In the genomic region with DNA sequence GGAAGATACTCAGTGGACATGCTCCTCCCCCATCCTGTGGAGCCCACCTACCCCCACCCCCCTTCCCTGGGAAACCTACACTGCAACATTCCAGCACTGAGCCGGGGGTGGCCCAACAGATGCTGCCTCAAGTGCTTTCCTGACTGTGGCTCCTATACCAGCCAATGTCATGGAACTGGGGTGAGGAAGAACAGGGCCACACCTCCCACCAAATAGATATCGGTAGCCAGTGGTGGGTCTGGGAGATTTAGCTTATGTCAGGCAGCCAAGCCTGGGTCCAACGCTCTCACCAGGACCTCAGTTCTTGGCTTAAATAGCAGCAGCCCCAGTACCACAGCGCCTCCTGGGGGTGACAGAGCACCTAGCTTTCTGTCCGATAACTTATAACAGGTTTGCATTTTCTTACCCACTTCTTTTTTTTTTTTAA, we compare ENCODE assay signal across 9 cellular contexts. TPM values are rescaled to one million over a fixed set of nuclear protein-coding genes. Genes with fewer than 3 reads are reported as not detected.
DNase-seq lines count a peak whose midpoint lies in the region; ATAC-seq and TF ChIP-seq lines count a peak whose summit lies in the region.
"Had no signal": no experiment of that assay in that cellular context is flagged by ENCODE, and none has a peak within 500 bp of the region (broad histone marks: within the 10 kb centered on the region; RNA-seq: fewer than 3 reads in every experiment).

No MANE protein-coding gene starts in this region.

- CTCF ChIA-PET in Caco-2 (lab: Charles Lee) = interaction anchor here (0.9 to 1.0 kb wide), 2 partner anchors 69 to 321 kb away, joined by 3 to 5 read pairs; no protein-coding TSS in a partner anchor

- no peaks in the 10 kb centered on the region for H3K9me3 ChIP-seq in Caco-2
- H3K9me3 ChIP-seq: neutrophil had no signal

- no peak overlapping the region for H3K4me3 Mint-ChIP-seq in Caco-2 (ENCODE audit: unreplicated experiment)
- H3K4me3 Mint-ChIP-seq in stimulated activated naive CD8-positive, alpha-beta T cell treated with anti-CD3 and anti-CD28 coated beads, Interleukin-15, amount 100 ng/mL, for 72 hours = no peak overlapping the region
- H3K4me3 Mint-ChIP-seq in stimulated activated memory B cell treated with anti-CD40 and anti-IgM and Interleukin-4, amounts not matched to agents 10 μg/mL and 1 μg/mL and 100 μg/mL, for 72 hours = no peak overlapping the region

- DNase-seq in Caco-2 (peak in 1 of 2 experiments; percentile 55), LoVo (ENCODE audit: low spot score) (peak; percentile 16), epidermal melanocyte (ENCODE audit: insufficient read length, low spot score) (peak; percentile 49), mucosa of gallbladder (ENCODE audit: low spot score) (peak; percentile 54)
- peak; percentile 48 for DNase-seq in activated CD4-positive, alpha-beta T cell treated with anti-CD3 and anti-CD28 coated beads, Interleukin-2, amount 50 U/mL, for 1 hour
- peak; percentile 34 to 38 for DNase-seq in stimulated activated naive CD8-positive, alpha-beta T cell treated with anti-CD3 and anti-CD28 coated beads, Interleukin-15, amount 100 ng/mL, for 72 hours

- no peaks in the 10 kb centered on the region for H3K4me1 Mint-ChIP-seq in Caco-2 (ENCODE audit: low read depth, unreplicated experiment)
- no peaks in the 10 kb centered on the region for H3K4me1 Mint-ChIP-seq in stimulated activated naive CD8-positive, alpha-beta T cell treated with anti-CD3 and anti-CD28 coated beads, Interleukin-15, amount 100 ng/mL, for 72 hours
- no peaks in the 10 kb centered on the region for H3K4me1 Mint-ChIP-seq in stimulated activated memory B cell treated with anti-CD40 and anti-IgM and Interleukin-4, amounts not matched to agents 10 μg/mL and 1 μg/mL and 100 μg/mL, for 72 hours

- no peaks in the 10 kb centered on the region for H3K9me3 Mint-ChIP-seq in Caco-2 (ENCODE audit: unreplicated experiment)
- no peaks in the 10 kb centered on the region for H3K9me3 Mint-ChIP-seq in stimulated activated naive CD8-positive, alpha-beta T cell treated with anti-CD3 and anti-CD28 coated beads, Interleukin-15, amount 100 ng/mL, for 72 hours
- no peaks in the 10 kb centered on the region for H3K9me3 Mint-ChIP-seq in stimulated activated memory B cell treated with anti-CD40 and anti-IgM and Interleukin-4, amounts not matched to agents 10 μg/mL and 1 μg/mL and 100 μg/mL, for 72 hours

- H3K4me3 ChIP-seq in Caco-2 (ENCODE audit: low read depth, low read length) = no peak overlapping the region

- no peaks in the 10 kb centered on the region for H3K4me1 ChIP-seq in Caco-2

- H3K27me3 ChIP-seq in Caco-2 (replicated peaks; ENCODE audit: control insufficient read depth, insufficient read depth, low read length) = no peaks in the 10 kb centered on the region
- H3K27me3 ChIP-seq: neutrophil had no signal

- peaks cover 5% of the 10 kb centered on the region for H3K36me3 ChIP-seq in Caco-2 (ENCODE audit: control insufficient read depth, insufficient read depth, low read length)

- intact Hi-C loops in Caco-2 (cut with micrococcal nuclease; ENCODE audit: unreplicated experiment) = no loop called here

- no peaks in the 10 kb centered on the region for H3K27me3 Mint-ChIP-seq in Caco-2 (ENCODE audit: insufficient read depth, unreplicated experiment)
- H3K27me3 Mint-ChIP-seq in stimulated activated naive CD8-positive, alpha-beta T cell treated with anti-CD3 and anti-CD28 coated beads, Interleukin-15, amount 100 ng/mL, for 72 hours = no peaks in the 10 kb centered on the region
- H3K27me3 Mint-ChIP-seq in stimulated activated memory B cell treated with anti-CD40 and anti-IgM and Interleukin-4, amounts not matched to agents 10 μg/mL and 1 μg/mL and 100 μg/mL, for 72 hours = no peaks in the 10 kb centered on the region

- no TSS peak for BruUV-seq in Caco-2 (replicated peaks; lab: Mats Ljungman, UMichigan)

- peak; percentile 37 to 51 for TF ChIP-seq CTCF in Caco-2 (IDR thresholded peaks at IDR 0.05; ENCODE audit: insufficient read depth in 1 of 2, low read depth in 1 of 2, low read length in 1 of 2, severe bottlenecking in 1 of 2, unreplicated experiment in 1 of 2)

- POLR2A ChIA-PET in Caco-2 (lab: Charles Lee) = interaction anchor here (0.6 kb wide), 1 partner anchor 315 kb away, joined by 3 read pairs; no protein-coding TSS in a partner anchor

- H3K27ac Mint-ChIP-seq in Caco-2 (ENCODE audit: unreplicated experiment) = no peak overlapping the region
- peak overlapping the region in 1 of 2 donors; percentile 20 for H3K27ac Mint-ChIP-seq in stimulated activated naive CD8-positive, alpha-beta T cell treated with anti-CD3 and anti-CD28 coated beads, Interleukin-15, amount 100 ng/mL, for 72 hours
- H3K27ac Mint-ChIP-seq in stimulated activated memory B cell treated with anti-CD40 and anti-IgM and Interleukin-4, amounts not matched to agents 10 μg/mL and 1 μg/mL and 100 μg/mL, for 72 hours = no peak overlapping the region

- peaks cover 71% of the 10 kb centered on the region for H3K36me3 Mint-ChIP-seq in Caco-2 (ENCODE audit: insufficient read depth, unreplicated experiment)
- peaks cover 11% of the 10 kb centered on the region for H3K36me3 Mint-ChIP-seq in stimulated activated memory B cell treated with anti-CD40 and anti-IgM and Interleukin-4, amounts not matched to agents 10 μg/mL and 1 μg/mL and 100 μg/mL, for 72 hours

- ATAC-seq in stimulated activated naive CD8-positive, alpha-beta T cell treated with anti-CD3 and anti-CD28 coated beads, Interleukin-15, amount 100 ng/mL, for 72 hours = no peak
- ATAC-seq in HG03196 (IDR thresholded peaks at IDR 0.05; ENCODE audit: unreplicated experiment) = no peak
- no peak for ATAC-seq in stimulated activated memory B cell treated with anti-CD40 and anti-IgM and Interleukin-4, amounts not matched to agents 10 μg/mL and 1 μg/mL and 100 μg/mL, for 72 hours

RNA-seq across cellular contexts. Expression of gene CDC25A, which starts 30.3 kb away (rescaled TPM):
- total RNA-seq in Caco-2 (2022) (32.1 and 35.5 TPM in 2 replicates), mucosa of gallbladder (0.66 TPM)

Comparison
In these comparisons a context has a peak if more than half of its experiments do, and no peak if none do; other contexts are left out.
1. RNA of gene CDC25A, which starts 30.3 kb away (total RNA-seq): 32.1 to 35.5 TPM in Caco-2; 0.66 TPM in mucosa of gallbladder (single experiment); every median in the first group is over 10 times any median in the second.